12 cellular contexts compared by ENCODE assay signal in the genomic region with DNA sequence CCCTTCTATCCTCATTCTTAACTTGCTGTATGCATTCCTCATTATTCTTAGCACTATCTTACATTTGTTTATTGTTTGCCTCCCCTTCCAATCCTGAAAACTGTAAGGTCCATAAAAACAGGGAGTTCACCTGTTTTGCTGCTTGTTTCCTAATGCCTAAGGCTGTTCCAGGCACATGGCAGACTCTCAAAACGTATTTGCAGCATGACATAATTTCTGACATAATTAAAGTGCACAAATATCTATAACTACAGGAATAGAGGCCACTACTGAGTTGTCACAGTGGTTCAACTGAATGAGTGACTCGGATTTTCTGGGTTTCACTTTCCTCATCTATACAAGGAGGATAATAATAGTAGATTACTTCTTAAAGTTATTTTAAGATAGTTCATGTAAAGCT.
DNase-seq lines count a peak whose midpoint lies in the region; ATAC-seq lines count a peak whose summit lies in the region.
"Had no signal": no experiment of that assay in that cellular context is flagged by ENCODE, and none has a peak within 500 bp of the region (broad histone marks: within the 10 kb centered on the region; RNA-seq: fewer than 3 reads in every experiment).

No MANE protein-coding gene starts in this region.

- DNase-seq in EH (ENCODE audit: low read depth), result peak; percentile 17
- DNase-seq in RKO (ENCODE audit: low spot score), result peak; percentile 38
- DNase-seq in epithelial cell of prostate (ENCODE audit: low read depth, low spot score), result no peak
- no peak for DNase-seq in SK-N-DZ (ENCODE audit: low spot score)
- no peak for DNase-seq in SKM-1 (lab: John Stamatoyannopoulos, UW; ENCODE audit: unreplicated experiment)
- DNase-seq in KBM-7, result no peak
- DNase-seq: NCI-H2171 treated with DMSO at 0.1 percent for 48 hours; stimulated activated naive CD4-positive, alpha-beta T cell treated with Interleukin-2 at 50 U/mL for 16 hours had no signal

- H2AFZ ChIP-seq in ACC112 (ENCODE audit: low read length, unreplicated experiment), result no peak overlapping the region
- H2AFZ ChIP-seq: neural progenitor cell had no signal

- ATAC-seq in GM18867 (IDR thresholded peaks at IDR 0.05; ENCODE audit: unreplicated experiment), result no peak

- H3K36me3 ChIP-seq in ACC112 (ENCODE audit: insufficient read depth, low read length), result no peaks in the 10 kb centered on the region; the same call in 1 of the 2 replicates
- H3K36me3 ChIP-seq: cardiac muscle cell, neural progenitor cell had no signal

- H3K27me3 ChIP-seq in ACC112 (ENCODE audit: insufficient read depth, low read length), result no peaks in the 10 kb centered on the region
- H3K27me3 ChIP-seq: cardiac muscle cell, neural progenitor cell had no signal

- peaks cover 16% of the 10 kb centered on the region for H3K4me1 ChIP-seq in ACC112 (ENCODE audit: control insufficient read depth, insufficient read depth, low read length, unreplicated experiment)

- H3K79me2 ChIP-seq in ACC112 (ENCODE audit: control insufficient read depth, insufficient read depth, low read length, unreplicated experiment), result peaks cover 7% of the 10 kb centered on the region

- H3K27ac ChIP-seq in ACC112 (ENCODE audit: low read depth, low read length) (peak overlapping the region; percentile 87), epithelial cell of prostate (peak overlapping the region; percentile 90)
- H3K27ac ChIP-seq: neural progenitor cell had no signal

- in situ Hi-C loops in KBM-7 (cut with MboI; ENCODE audit: low pct_unique_long_range_greater_than_20kb, low sequenced_read_pairs), result no loop called here

- peak overlapping the region; percentile 80; the same call in 1 of the 2 replicates for H3K4me3 ChIP-seq in ACC112 (ENCODE audit: low read depth, low read length)
- H3K4me3 ChIP-seq: cardiac muscle cell, neural progenitor cell had no signal

Comparison
In these comparisons a context has a peak if more than half of its experiments do, and no peak if none do; other contexts are left out.
1. DNase-seq: peak in EH (single experiment) and RKO (single experiment); none in epithelial cell of prostate (single experiment), SK-N-DZ (single experiment), SKM-1 (single experiment) and KBM-7 (single experiment).